Comparison of ENCODE assay signal across 12 cellular contexts in genomic region chr2:160376576-160376975, GRCh38.
DNase-seq lines count a peak whose midpoint lies in the region; ATAC-seq, FAIRE-seq and TF ChIP-seq lines count a peak whose summit lies in the region.
"Had no signal": no experiment of that assay in that cellular context is flagged by ENCODE, and none has a peak within 500 bp of the region (broad histone marks: within the 10 kb centered on the region; RNA-seq: fewer than 3 reads in every experiment).

No MANE protein-coding gene starts in this region.

- WGBS in IMR-90 (ENCODE audit: extremely low coverage in 2 of 2, insufficient read length in 1 of 2), 2 experiments, result no CpG with 5 or more reads among the region's 4 CpGs
- 85% methylated on average over 4 of the region's 4 CpGs for WGBS in mammary epithelial cell (ENCODE audit: low coverage, missing lambda C conversion rate)
- WGBS in hepatocyte (ENCODE audit: low lambda C conversion rate, missing lambda C conversion rate), result 62% methylated on average over 4 of the region's 4 CpGs
- WGBS in stomach, 5 donors, result 65 to 88% (median 86%) methylated on average over 4 of the region's 4 CpGs
- WGBS in HepG2 (ENCODE audit: low lambda C conversion rate), result 96% methylated on average over 4 of the region's 4 CpGs

- POLR2A ChIA-PET in IMR-90 (lab: Charles Lee; ENCODE audit: unreplicated experiment) (no interaction called here), HepG2 (lab: Yijun Ruan, JAX) (no interaction called here)

- H2AFZ ChIP-seq in IMR-90 (replicated peaks; ENCODE audit: low read length, poor library complexity), result no peak overlapping the region
- no peak overlapping the region for H2AFZ ChIP-seq in mammary epithelial cell (ENCODE audit: low read depth, low read length)
- no peak overlapping the region for H2AFZ ChIP-seq in hepatocyte
- no peak overlapping the region for H2AFZ ChIP-seq in HepG2 (ENCODE audit: low read length)

- H2BK5ac ChIP-seq in IMR-90 (ENCODE audit: low read depth, low read length, poor library complexity, severe bottlenecking), result peak overlapping the region; percentile 91

- TF ChIP-seq POLR2A in IMR-90 (IDR thresholded peaks at IDR 0.05; ENCODE audit: low read depth, low read length) (no peak), stomach (IDR thresholded peaks at IDR 0.05) (no peak), HepG2 (IDR thresholded peaks at IDR 0.05; ENCODE audit: insufficient read depth in 1 of 2, low read depth in 2 of 2, low read length in 2 of 2) (no peak)

- intact Hi-C loops in IMR-90 (cut with micrococcal nuclease) (no loop called here), mammary epithelial cell (cut with micrococcal nuclease) (no loop called here), stomach (cut with DNase I; ENCODE audit: low total_unique reads) (no loop called here), HepG2 (cut with micrococcal nuclease; ENCODE audit: unreplicated experiment) (no loop called here)

- H2BK120ac ChIP-seq in IMR-90 (ENCODE audit: low read depth, low read length), result peak overlapping the region; percentile 69; the same call in 1 of the 2 replicates

- peak overlapping the region; percentile 52 to 75; a peak in 3 of 4 replicates for H4K8ac ChIP-seq in IMR-90 (ENCODE audit: low read depth in 2 of 2, low read length in 2 of 2)

- CTCF ChIA-PET in IMR-90 (lab: Yijun Ruan, JAX) (interaction anchor here (1.0 kb wide), 1 partner anchor 24 kb away, joined by 3 read pairs; no protein-coding TSS in a partner anchor), mammary epithelial cell (lab: Charles Lee; ENCODE audit: low non-redundant PET) (interaction anchor here (0.5 to 0.6 kb wide), 2 partner anchors 229 to 593 kb away, joined by 3 read pairs; no protein-coding TSS in a partner anchor), HepG2 (lab: Yijun Ruan, JAX; ENCODE audit: low intra/inter-chr PET ratio, low total read pairs) (no interaction called here)

- DNase-seq in IMR-90 (peak; percentile 63), mammary epithelial cell (no peak), hepatocyte (ENCODE audit: low spot score) (no peak), stomach (no peak), HepG2 (ENCODE audit: low spot score) (no peak), D341Med (ENCODE audit: low spot score) (no peak)
- DNase-seq: activated T-cell treated with anti-CD3 and anti-CD28 coated beads, Interleukin-2, amount 50 U/mL, for 4 hours; DMS79 had no signal

- in situ Hi-C loops in IMR-90 (cut with MboI; ENCODE audit: low sequenced_read_pairs), result no loop called here
- in situ Hi-C loops in mammary epithelial cell (cut with MboI; ENCODE audit: low sequenced_read_pairs in 2 of 2), result no loop called here
- in situ Hi-C loops in HepG2 (cut with HindIII; ENCODE audit: extremely low pct_ligation_motif_present, low pct_unique_long_range_greater_than_20kb), result no loop called here

- no peak overlapping the region for H3K56ac ChIP-seq in IMR-90 (ENCODE audit: extremely low read depth, insufficient read depth, low read length)

- no peak for ATAC-seq in IMR-90 (ENCODE audit: low read depth)
- ATAC-seq in HepG2, result no peak
- no peak for ATAC-seq in HG02571 (IDR thresholded peaks at IDR 0.05; ENCODE audit: unreplicated experiment)
- no peak for ATAC-seq in GM21381 (IDR thresholded peaks at IDR 0.05; ENCODE audit: unreplicated experiment)
- ATAC-seq: activated T-cell treated with anti-CD3 and anti-CD28 coated beads, Interleukin-2, amount 50 U/mL, for 4 hours had no signal

- H3K4ac ChIP-seq in IMR-90 (ENCODE audit: low read depth, low read length), result peak overlapping the region; percentile 77

- H3K9ac ChIP-seq in IMR-90 (ENCODE audit: low read depth, low read length) (no peak overlapping the region), mammary epithelial cell (ENCODE audit: insufficient read depth, low read length) (no peak overlapping the region), HepG2 (ENCODE audit: insufficient read depth, low read depth, low read length) (no peak overlapping the region)

- no peaks in the 10 kb centered on the region for H3K9me3 ChIP-seq in IMR-90 (ENCODE audit: control insufficient read depth, insufficient read depth, low read length)
- no peaks in the 10 kb centered on the region for H3K9me3 ChIP-seq in mammary epithelial cell (replicated peaks; ENCODE audit: insufficient read depth, low read length)
- no peaks in the 10 kb centered on the region for H3K9me3 ChIP-seq in hepatocyte (ENCODE audit: low read depth)
- no peaks in the 10 kb centered on the region for H3K9me3 ChIP-seq in stomach
- no peaks in the 10 kb centered on the region for H3K9me3 ChIP-seq in HepG2 (ENCODE audit: low read length)

- dilution Hi-C loops in IMR-90 (cut with HindIII; ENCODE audit: low sequenced_read_pairs, unreplicated experiment) (no loop called here), mammary epithelial cell (cut with HindIII; ENCODE audit: low sequenced_read_pairs) (no loop called here)

- peak overlapping the region; percentile 63 for H3K18ac ChIP-seq in IMR-90 (ENCODE audit: low read depth, low read length)

- no TSS peak for BruUV-seq in IMR-90 (replicated peaks; lab: Mats Ljungman, UMichigan)
- no TSS peak for BruUV-seq in mammary epithelial cell (replicated peaks; lab: Mats Ljungman, UMichigan)
- no TSS peak for BruUV-seq in HepG2 (replicated peaks; lab: Mats Ljungman, UMichigan)

- peak overlapping the region; percentile 74 for H2BK20ac ChIP-seq in IMR-90 (ENCODE audit: low read depth, low read length)

- peak overlapping the region; percentile 78; the same call in 1 of the 2 replicates for H3K23ac ChIP-seq in IMR-90 (ENCODE audit: low read depth, low read length)

- H4K20me1 ChIP-seq in IMR-90 (ENCODE audit: insufficient read depth, low read length), result peaks cover 76% of the 10 kb centered on the region
- H4K20me1 ChIP-seq in mammary epithelial cell (ENCODE audit: insufficient read depth, low read length), result no peaks in the 10 kb centered on the region
- peaks cover 57% of the 10 kb centered on the region for H4K20me1 ChIP-seq in hepatocyte (ENCODE audit: insufficient read depth, poor library complexity, severe bottlenecking)
- H4K20me1 ChIP-seq in HepG2 (ENCODE audit: insufficient read depth, low read length), result peaks cover 25% of the 10 kb centered on the region; the same call in 1 of the 2 replicates

- TF ChIP-seq EP300 in stomach (IDR thresholded peaks at IDR 0.05), result no peak
- TF ChIP-seq EP300 in HepG2 (IDR thresholded peaks at IDR 0.05; ENCODE audit: low read depth in 2 of 2, low read length in 2 of 2), result no peak
- TF ChIP-seq EP300 in HepG2 (CRISPR knock-in tag; IDR thresholded peaks at IDR 0.05; ENCODE audit: borderline replicate concordance), result no peak

- H3K9me1 ChIP-seq in IMR-90 (ENCODE audit: insufficient read depth, low read length), result peaks cover 35% of the 10 kb centered on the region

- no peak overlapping the region for H3K4me2 ChIP-seq in IMR-90 (ENCODE audit: low read depth, low read length)
- peak overlapping the region; percentile 64 for H3K4me2 ChIP-seq in mammary epithelial cell (ENCODE audit: insufficient read depth, low read depth, low read length)
- peak overlapping the region; percentile 35 for H3K4me2 ChIP-seq in hepatocyte
- H3K4me2 ChIP-seq in HepG2 (ENCODE audit: low read depth, low read length), result no peak overlapping the region

- 0 out of 2 replicates have a peak overlapping the region, but pooled peaks have one; percentile 39 for H4K5ac ChIP-seq in IMR-90 (ENCODE audit: low read depth, low read length)

- FAIRE-seq in HepG2 (lab: Jason Lieb, UNC), result no peak
- FAIRE-seq: GM18507, TTC549 had no signal

- peak overlapping the region; percentile 26; the same call in 2 of the 3 replicates for H2BK15ac ChIP-seq in IMR-90 (ENCODE audit: low read depth, low read length)

- H3K27me3 ChIP-seq in IMR-90 (ENCODE audit: control insufficient read depth, insufficient read depth, low read length) (no peaks in the 10 kb centered on the region), mammary epithelial cell (ENCODE audit: insufficient read depth, low read length) (no peaks in the 10 kb centered on the region), hepatocyte (no peaks in the 10 kb centered on the region), stomach (no peaks in the 10 kb centered on the region), HepG2 (ENCODE audit: control insufficient read depth in 1 of 2, insufficient read depth in 2 of 2, low read length in 2 of 2) (no peaks in the 10 kb centered on the region)

- H3K4me3 ChIP-seq in IMR-90 (ENCODE audit: insufficient read depth, low read depth, low read length) (no peak overlapping the region), mammary epithelial cell (replicated peaks in 1 of 3; ENCODE audit: insufficient read depth in 1 of 3, low read depth in 2 of 3, low read length in 3 of 3) (no peak overlapping the region), hepatocyte (no peak overlapping the region), stomach (no peak overlapping the region), HepG2 (replicated peaks in 1 of 3; ENCODE audit: insufficient read depth in 1 of 3, low read depth in 2 of 3, low read length in 3 of 3) (no peak overlapping the region)

- peaks cover 97% of the 10 kb centered on the region for H3K79me2 ChIP-seq in mammary epithelial cell (ENCODE audit: insufficient read depth, low read length)
- peaks cover 100% of the 10 kb centered on the region for H3K79me2 ChIP-seq in hepatocyte
- peaks cover 14% of the 10 kb centered on the region for H3K79me2 ChIP-seq in HepG2 (ENCODE audit: insufficient read depth, low read length)

- H3K9me2 ChIP-seq in hepatocyte (replicated peaks; ENCODE audit: insufficient read depth), result no peaks in the 10 kb centered on the region

- TF ChIP-seq CTCF in IMR-90 (conservative IDR thresholded peaks at IDR 0.05; ENCODE audit: low read depth, low read length) (no peak), mammary epithelial cell (conservative IDR thresholded peaks at IDR 0.05 in 1 of 2, IDR thresholded peaks at IDR 0.05 in 1 of 2; ENCODE audit: extremely low read depth in 1 of 2, insufficient read depth in 1 of 2, low read depth in 1 of 2, low read length in 2 of 2) (no peak), hepatocyte (IDR thresholded peaks at IDR 0.05; ENCODE audit: poor library complexity) (no peak), stomach (IDR thresholded peaks at IDR 0.05) (no peak), HepG2 (CRISPR knock-in tag; IDR thresholded peaks at IDR 0.05) (no peak)

- peak overlapping the region; percentile 65 for H2AK5ac ChIP-seq in IMR-90 (ENCODE audit: low read depth, low read length)

- peak overlapping the region; percentile 88 for H3K14ac ChIP-seq in IMR-90 (replicated peaks; ENCODE audit: low read depth, low read length)

- H3K4me1 ChIP-seq in IMR-90 (ENCODE audit: control insufficient read depth, insufficient read depth, low read length) (peaks cover 52% of the 10 kb centered on the region), mammary epithelial cell (ENCODE audit: insufficient read depth, low read length) (peaks cover 47% of the 10 kb centered on the region), hepatocyte (ENCODE audit: insufficient read depth) (peaks cover 33% of the 10 kb centered on the region), stomach (peaks cover 51 to 100% (median 77%) of the 10 kb centered on the region in 4 donors), HepG2 (ENCODE audit: insufficient read depth, low read length) (no peaks in the 10 kb centered on the region; the same call in 1 of the 2 replicates)

- peak overlapping the region; percentile 66; the same call in 1 of the 2 replicates for H4K91ac ChIP-seq in IMR-90 (ENCODE audit: insufficient read depth, low read depth, low read length)

- H3K27ac ChIP-seq in IMR-90 (ENCODE audit: insufficient read depth, low read length) (peak overlapping the region; percentile 72), mammary epithelial cell (ENCODE audit: insufficient read depth, low read depth, low read length) (peak overlapping the region; percentile 30), hepatocyte (peak overlapping the region; percentile 75), stomach (peak overlapping the region in 4 of 5 donors; percentile 17 to 80 (median 59)), HepG2 (ENCODE audit: extremely low read length, insufficient read depth, low read length) (no peak overlapping the region)

- no peak overlapping the region for H2AK9ac ChIP-seq in IMR-90 (replicated peaks; ENCODE audit: low read depth, low read length, poor library complexity)

- H3K79me1 ChIP-seq in IMR-90 (ENCODE audit: low read depth in 1 of 2, low read length in 2 of 2), result peaks cover 13 to 73% of the 10 kb centered on the region in 2 experiments; a peak in 3 of 4 replicates

- no peaks in the 10 kb centered on the region for H3K36me3 ChIP-seq in IMR-90 (ENCODE audit: control insufficient read depth, insufficient read depth, low read length)
- H3K36me3 ChIP-seq in mammary epithelial cell (ENCODE audit: insufficient read depth, low read length), result peaks cover 2% of the 10 kb centered on the region
- no peaks in the 10 kb centered on the region for H3K36me3 ChIP-seq in hepatocyte (replicated peaks; ENCODE audit: insufficient read depth, low read depth)
- H3K36me3 ChIP-seq in stomach, result no peaks in the 10 kb centered on the region
- H3K36me3 ChIP-seq in HepG2 (replicated peaks in 1 of 2; ENCODE audit: control insufficient read depth in 1 of 2, insufficient read depth in 2 of 2, low read length in 2 of 2), result no peaks in the 10 kb centered on the region; a peak in 1 of 5 replicates

- TF ChIP-seq RAD21 in IMR-90 (IDR thresholded peaks at IDR 0.05; ENCODE audit: low read length) (no peak), HepG2 (CRISPR knock-in tag; IDR thresholded peaks at IDR 0.05) (no peak)

Comparison
In these comparisons a context has a peak if more than half of its experiments do, and no peak if none do; other contexts are left out.
1. H3K4me2 ChIP-seq: peak in mammary epithelial cell (single experiment) and hepatocyte (single experiment); none in IMR-90 (single experiment) and HepG2 (single experiment).